Comparison of ENCODE assay signal across 1 cellular context in genomic region chr3:24520941-24521305, GRCh38.
TF ChIP-seq lines count a peak whose summit lies in the region.

No MANE protein-coding gene starts in this region.

TF ChIP-seq in A549, 52 proteins besides CTCF, POLR2A, EP300 and RAD21 (continued from another document):
- TF ChIP-seq USF2 (IDR thresholded peaks at IDR 0.05) = no peak
- TF ChIP-seq SMC3 (IDR thresholded peaks at IDR 0.05) = no peak
- TF ChIP-seq NFE2L2 (conservative IDR thresholded peaks at IDR 0.05; ENCODE audit: low read length) = no peak
- no peak for TF ChIP-seq CEBPB (IDR thresholded peaks at IDR 0.05)
- no peak for TF ChIP-seq RNF2 (IDR thresholded peaks at IDR 0.05; ENCODE audit: borderline replicate concordance, low read depth)
- TF ChIP-seq HMGXB4 (CRISPR knock-in tag; IDR thresholded peaks at IDR 0.05; ENCODE audit: borderline replicate concordance) = no peak
